ENCODE assay signal across 8 cellular contexts in the genomic region with DNA sequence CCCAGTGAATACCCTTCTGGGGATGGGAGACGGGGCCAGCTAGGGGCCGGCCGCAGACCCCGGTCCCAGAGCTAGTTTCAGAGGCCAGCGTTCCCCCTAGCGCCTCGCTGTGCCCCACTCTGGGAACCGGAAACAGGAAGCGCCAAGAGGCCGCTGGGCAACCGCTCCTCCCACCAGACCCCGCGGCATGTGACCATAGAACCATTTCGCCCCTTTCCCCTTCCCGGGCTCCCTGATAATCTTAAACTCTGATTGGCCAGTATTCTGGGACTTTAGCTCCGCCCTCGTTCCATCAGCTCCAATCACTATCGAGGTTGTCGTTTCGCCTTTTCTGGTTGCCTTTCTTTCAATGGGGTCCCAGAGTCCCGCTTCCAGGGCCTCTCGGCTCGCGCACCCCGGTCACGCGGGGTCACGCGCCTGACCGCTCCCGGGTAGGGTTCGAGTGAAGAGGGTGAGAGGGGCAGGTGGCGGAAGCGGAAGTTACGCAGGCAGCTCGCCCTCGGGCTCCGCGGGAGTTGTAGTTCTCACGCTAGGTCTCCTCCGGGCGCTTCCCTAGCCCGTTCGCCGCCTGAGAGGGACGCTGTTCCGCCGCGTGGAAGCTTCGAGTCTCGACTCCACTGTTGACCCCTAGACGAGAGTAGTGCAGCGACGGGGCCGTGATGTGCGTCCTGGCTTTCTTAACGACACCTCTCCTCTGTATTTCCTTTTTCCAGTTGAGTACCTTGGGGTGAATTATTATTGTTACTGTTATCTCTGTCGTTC. TPM values are rescaled to one million over a fixed set of nuclear protein-coding genes. Genes with fewer than 3 reads are reported as not detected.
A peak's percentile ranks its signal among the peaks of the same experiment; 100 is the strongest.
DNase-seq lines count a peak whose midpoint lies in the region; ATAC-seq and TF ChIP-seq lines count a peak whose summit lies in the region.

A gene (minus strand): TSS at position 121 of the 762 bp plus-strand sequence. CDS start 3,241 bp downstream, outside the sequence.

- peak; percentile 70 for TF ChIP-seq CTCF in GM12864 (IDR thresholded peaks at IDR 0.05; ENCODE audit: low read depth, low read length, missing control alignments)

- H3K27ac ChIP-seq in temporal lobe (ENCODE audit: low read depth, low read length) = peak within 1 kb of the TSS; percentile 99

- peak; percentile 80 for ATAC-seq in HG02623 (IDR thresholded peaks at IDR 0.05; ENCODE audit: unreplicated experiment)
- peak; percentile 86 to 92 for ATAC-seq in activated naive CD4-positive, alpha-beta T cell treated with anti-CD3 and anti-CD28 coated beads, Interleukin-2, amount 50 U/mL, for 72 hours

- H3K4me3 ChIP-seq in GM12864 (ENCODE audit: low read depth, low read length) = peak within 1 kb of the TSS; percentile 69

- peak within 1 kb of the TSS; percentile 99 for H3K27ac Mint-ChIP-seq in activated naive CD4-positive, alpha-beta T cell treated with anti-CD3 and anti-CD28 coated beads, Interleukin-2, amount 50 U/mL, for 72 hours

- DNase-seq in GM12864 (ENCODE audit: low read depth) (peak; percentile 89), NCI-H1092 treated with DMSO at 0.1 percent for 48 hours (lab: John Stamatoyannopoulos, UW) (peak; percentile 99), SKM-1 (lab: John Stamatoyannopoulos, UW; ENCODE audit: unreplicated experiment) (peak; percentile 87), glomerular endothelial cell (ENCODE audit: extremely low read depth, low read depth, low spot score) (peak; percentile 79), occipital lobe (lab: John Stamatoyannopoulos, UW) (peak; percentile 97)
- DNase-seq in activated naive CD4-positive, alpha-beta T cell treated with anti-CD3 and anti-CD28 coated beads, Interleukin-2, amount 50 U/mL, for 72 hours (ENCODE audit: low spot score in 2 of 2) = peak; percentile 87 to 96

- H3K36me3 Mint-ChIP-seq in activated naive CD4-positive, alpha-beta T cell treated with anti-CD3 and anti-CD28 coated beads, Interleukin-2, amount 50 U/mL, for 72 hours = peaks cover 34 to 47% of the 10 kb centered on the region in 2 donors

- peaks cover 0 to 12% of the 10 kb centered on the region in 2 donors for H3K9me3 Mint-ChIP-seq in activated naive CD4-positive, alpha-beta T cell treated with anti-CD3 and anti-CD28 coated beads, Interleukin-2, amount 50 U/mL, for 72 hours

RNA-seq across cellular contexts. Expression of the gene that starts here (rescaled TPM):
- total RNA-seq in activated naive CD4-positive, alpha-beta T cell treated with anti-CD3 and anti-CD28 coated beads, Interleukin-2, amount 50 U/mL, for 72 hours = 100 to 1,000 TPM; 153 to 204 TPM
- total RNA-seq in glomerular endothelial cell (98.5 and 114 TPM in 2 replicates), occipital lobe (81.9 TPM), temporal lobe (59.7 TPM)

Comparison
In these comparisons a context has a peak if more than half of its experiments do, and no peak if none do; other contexts are left out.
1. Peak in every context shown above with its lines: DNase-seq, ATAC-seq, H3K4me3 ChIP-seq and H3K27ac ChIP-seq.